Comparison of ENCODE assay signal across 1 cellular context in genomic region chr18:11005528-11005927, GRCh38.
TF ChIP-seq lines count a peak whose summit lies in the region.

No MANE protein-coding gene starts in this region.

TF ChIP-seq in HepG2, 621 proteins besides CTCF, POLR2A, EP300 and RAD21 (continued from another document and continues in another):
- peak; percentile 65; the same call in 1 of the 2 replicates for TF ChIP-seq HNF1A (IDR thresholded peaks at IDR 0.05; ENCODE audit: low read depth)
- peak; percentile 86; the same call in 1 of the 2 replicates for TF ChIP-seq HNF1A (CRISPR knock-in tag; IDR thresholded peaks at IDR 0.05; ENCODE audit: borderline replicate concordance)
- TF ChIP-seq, protein P1, sequence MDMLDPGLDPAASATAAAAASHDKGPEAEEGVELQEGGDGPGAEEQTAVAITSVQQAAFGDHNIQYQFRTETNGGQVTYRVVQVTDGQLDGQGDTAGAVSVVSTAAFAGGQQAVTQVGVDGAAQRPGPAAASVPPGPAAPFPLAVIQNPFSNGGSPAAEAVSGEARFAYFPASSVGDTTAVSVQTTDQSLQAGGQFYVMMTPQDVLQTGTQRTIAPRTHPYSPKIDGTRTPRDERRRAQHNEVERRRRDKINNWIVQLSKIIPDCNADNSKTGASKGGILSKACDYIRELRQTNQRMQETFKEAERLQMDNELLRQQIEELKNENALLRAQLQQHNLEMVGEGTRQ (IDR thresholded peaks at IDR 0.05; ENCODE audit: low read depth, low read length), result no peak
- TF ChIP-seq, protein P1 (CRISPR knock-in tag; IDR thresholded peaks at IDR 0.05; ENCODE audit: borderline replicate concordance), result no peak
- TF ChIP-seq IRF9 (CRISPR knock-in tag; IDR thresholded peaks at IDR 0.05; ENCODE audit: borderline replicate concordance), result no peak
- TF ChIP-seq, protein P2, sequence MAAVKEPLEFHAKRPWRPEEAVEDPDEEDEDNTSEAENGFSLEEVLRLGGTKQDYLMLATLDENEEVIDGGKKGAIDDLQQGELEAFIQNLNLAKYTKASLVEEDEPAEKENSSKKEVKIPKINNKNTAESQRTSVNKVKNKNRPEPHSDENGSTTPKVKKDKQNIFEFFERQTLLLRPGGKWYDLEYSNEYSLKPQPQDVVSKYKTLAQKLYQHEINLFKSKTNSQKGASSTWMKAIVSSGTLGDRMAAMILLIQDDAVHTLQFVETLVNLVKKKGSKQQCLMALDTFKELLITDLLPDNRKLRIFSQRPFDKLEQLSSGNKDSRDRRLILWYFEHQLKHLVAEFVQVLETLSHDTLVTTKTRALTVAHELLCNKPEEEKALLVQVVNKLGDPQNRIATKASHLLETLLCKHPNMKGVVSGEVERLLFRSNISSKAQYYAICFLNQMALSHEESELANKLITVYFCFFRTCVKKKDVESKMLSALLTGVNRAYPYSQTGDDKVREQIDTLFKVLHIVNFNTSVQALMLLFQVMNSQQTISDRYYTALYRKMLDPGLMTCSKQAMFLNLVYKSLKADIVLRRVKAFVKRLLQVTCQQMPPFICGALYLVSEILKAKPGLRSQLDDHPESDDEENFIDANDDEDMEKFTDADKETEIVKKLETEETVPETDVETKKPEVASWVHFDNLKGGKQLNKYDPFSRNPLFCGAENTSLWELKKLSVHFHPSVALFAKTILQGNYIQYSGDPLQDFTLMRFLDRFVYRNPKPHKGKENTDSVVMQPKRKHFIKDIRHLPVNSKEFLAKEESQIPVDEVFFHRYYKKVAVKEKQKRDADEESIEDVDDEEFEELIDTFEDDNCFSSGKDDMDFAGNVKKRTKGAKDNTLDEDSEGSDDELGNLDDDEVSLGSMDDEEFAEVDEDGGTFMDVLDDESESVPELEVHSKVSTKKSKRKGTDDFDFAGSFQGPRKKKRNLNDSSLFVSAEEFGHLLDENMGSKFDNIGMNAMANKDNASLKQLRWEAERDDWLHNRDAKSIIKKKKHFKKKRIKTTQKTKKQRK (IDR thresholded peaks at IDR 0.05; ENCODE audit: low read length), result no peak
- TF ChIP-seq ATF7 (IDR thresholded peaks at IDR 0.05), result no peak
- TF ChIP-seq ATF7 (CRISPR knock-in tag; IDR thresholded peaks at IDR 0.05), result peak; percentile 35; the same call in 1 of the 2 replicates
- TF ChIP-seq SP140L (CRISPR knock-in tag; IDR thresholded peaks at IDR 0.05; ENCODE audit: borderline replicate concordance), result no peak
- TF ChIP-seq TIGD3 (CRISPR knock-in tag; IDR thresholded peaks at IDR 0.05; ENCODE audit: borderline replicate concordance), result no peak
- no peak for TF ChIP-seq TAF15 (IDR thresholded peaks at IDR 0.05; ENCODE audit: low read depth, low read length, poor library complexity, severe bottlenecking)
- peak; percentile 62; the same call in 1 of the 2 replicates for TF ChIP-seq UBTF (CRISPR knock-in tag; IDR thresholded peaks at IDR 0.05)
- peak; percentile 75; the same call in 1 of the 2 replicates for TF ChIP-seq YEATS2 (CRISPR knock-in tag; IDR thresholded peaks at IDR 0.05; ENCODE audit: borderline replicate concordance)
- TF ChIP-seq, protein P3, sequence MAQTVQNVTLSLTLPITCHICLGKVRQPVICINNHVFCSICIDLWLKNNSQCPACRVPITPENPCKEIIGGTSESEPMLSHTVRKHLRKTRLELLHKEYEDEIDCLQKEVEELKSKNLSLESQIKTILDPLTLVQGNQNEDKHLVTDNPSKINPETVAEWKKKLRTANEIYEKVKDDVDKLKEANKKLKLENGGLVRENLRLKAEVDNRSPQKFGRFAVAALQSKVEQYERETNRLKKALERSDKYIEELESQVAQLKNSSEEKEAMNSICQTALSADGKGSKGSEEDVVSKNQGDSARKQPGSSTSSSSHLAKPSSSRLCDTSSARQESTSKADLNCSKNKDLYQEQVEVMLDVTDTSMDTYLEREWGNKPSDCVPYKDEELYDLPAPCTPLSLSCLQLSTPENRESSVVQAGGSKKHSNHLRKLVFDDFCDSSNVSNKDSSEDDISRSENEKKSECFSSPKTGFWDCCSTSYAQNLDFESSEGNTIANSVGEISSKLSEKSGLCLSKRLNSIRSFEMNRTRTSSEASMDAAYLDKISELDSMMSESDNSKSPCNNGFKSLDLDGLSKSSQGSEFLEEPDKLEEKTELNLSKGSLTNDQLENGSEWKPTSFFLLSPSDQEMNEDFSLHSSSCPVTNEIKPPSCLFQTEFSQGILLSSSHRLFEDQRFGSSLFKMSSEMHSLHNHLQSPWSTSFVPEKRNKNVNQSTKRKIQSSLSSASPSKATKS (CRISPR knock-in tag; IDR thresholded peaks at IDR 0.05), result peak; percentile 87; the same call in 1 of the 2 replicates
- no peak for TF ChIP-seq ZNF329 (CRISPR knock-in tag; IDR thresholded peaks at IDR 0.05; ENCODE audit: low read depth)
- TF ChIP-seq ARID5B (CRISPR knock-in tag; IDR thresholded peaks at IDR 0.05), result peak; percentile 96
- TF ChIP-seq TBX3 (IDR thresholded peaks at IDR 0.05; ENCODE audit: borderline replicate concordance), result peak; percentile 82
- TF ChIP-seq ZFY (CRISPR knock-in tag; IDR thresholded peaks at IDR 0.05), result peak; percentile 46; the same call in 1 of the 2 replicates
- no peak for TF ChIP-seq NFKB2 (CRISPR knock-in tag; IDR thresholded peaks at IDR 0.05; ENCODE audit: borderline replicate concordance)
- no peak for TF ChIP-seq ZSCAN29 (CRISPR knock-in tag; conservative IDR thresholded peaks at IDR 0.05)
- TF ChIP-seq ZNF33A (CRISPR knock-in tag; IDR thresholded peaks at IDR 0.05; ENCODE audit: borderline replicate concordance), result no peak
- peak; percentile 85 for TF ChIP-seq ZNF644 (CRISPR knock-in tag; IDR thresholded peaks at IDR 0.05; ENCODE audit: low read depth)
- TF ChIP-seq CEBPG (CRISPR knock-in tag; IDR thresholded peaks at IDR 0.05), result peak; percentile 61
- TF ChIP-seq ZNF512 (CRISPR knock-in tag; IDR thresholded peaks at IDR 0.05), result peak; percentile 30; the same call in 1 of the 2 replicates
- TF ChIP-seq HNRNPLL (IDR thresholded peaks at IDR 0.05; ENCODE audit: low read depth, low read length, poor library complexity, severe bottlenecking), result no peak
- TF ChIP-seq, protein P4, sequence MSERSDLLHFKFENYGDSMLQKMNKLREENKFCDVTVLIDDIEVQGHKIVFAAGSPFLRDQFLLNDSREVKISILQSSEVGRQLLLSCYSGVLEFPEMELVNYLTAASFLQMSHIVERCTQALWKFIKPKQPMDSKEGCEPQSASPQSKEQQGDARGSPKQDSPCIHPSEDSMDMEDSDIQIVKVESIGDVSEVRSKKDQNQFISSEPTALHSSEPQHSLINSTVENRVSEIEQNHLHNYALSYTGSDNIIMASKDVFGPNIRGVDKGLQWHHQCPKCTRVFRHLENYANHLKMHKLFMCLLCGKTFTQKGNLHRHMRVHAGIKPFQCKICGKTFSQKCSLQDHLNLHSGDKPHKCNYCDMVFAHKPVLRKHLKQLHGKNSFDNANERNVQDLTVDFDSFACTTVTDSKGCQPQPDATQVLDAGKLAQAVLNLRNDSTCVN (CRISPR knock-in tag; IDR thresholded peaks at IDR 0.05; ENCODE audit: borderline replicate concordance), result peak; percentile 67; the same call in 1 of the 2 replicates
